In the genomic region with DNA sequence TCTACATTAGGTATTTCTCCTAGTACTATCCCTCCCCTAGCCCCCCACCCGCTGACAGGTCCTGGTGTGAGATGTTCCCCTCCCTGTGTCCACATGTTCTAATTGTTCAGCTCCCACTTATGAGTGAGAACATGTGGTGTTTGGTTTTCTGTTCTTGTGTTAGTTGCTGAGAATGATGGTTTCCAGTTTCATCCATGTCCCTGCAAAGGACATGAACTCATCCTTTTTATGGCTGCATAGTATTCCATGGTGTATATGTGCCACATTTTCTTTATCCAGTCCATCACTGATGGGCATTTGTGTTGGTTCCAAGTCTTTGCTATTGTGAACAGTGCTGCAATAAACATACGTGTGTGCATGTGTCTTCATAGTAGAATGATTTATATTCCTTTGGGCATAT, we compare ENCODE assay signal across 9 cellular contexts. TPM values are rescaled to one million over a fixed set of nuclear protein-coding genes. Genes with fewer than 3 reads are reported as not detected.
DNase-seq lines count a peak whose midpoint lies in the region; ATAC-seq and TF ChIP-seq lines count a peak whose summit lies in the region.
"Not testable (repeated sequence)": the region's sequence is repeated elsewhere in the genome, so short reads cannot be mapped to it uniquely, and the experiment has no call there.
"Had no signal": no experiment of that assay in that cellular context is flagged by ENCODE, and none has a peak within 500 bp of the region (broad histone marks: within the 10 kb centered on the region; RNA-seq: fewer than 3 reads in every experiment).

No MANE protein-coding gene starts in this region.

- CTCF ChIA-PET in HEK293 (lab: Yijun Ruan, JAX); naive thymus-derived CD4-positive, alpha-beta T cell (lab: Charles Lee): not testable (repeated sequence)

- H3K27me3 ChIP-seq in naive thymus-derived CD4-positive, alpha-beta T cell (ENCODE audit: control insufficient read depth in 2 of 2, insufficient read depth in 2 of 2, low read length in 2 of 2) = not testable (repeated sequence)

- H3K27ac ChIP-seq in HEK293 (ENCODE audit: extremely low read depth, low read depth, low read length); naive thymus-derived CD4-positive, alpha-beta T cell (ENCODE audit: low read depth, low read length): not testable (repeated sequence)

- not testable (repeated sequence) for ATAC-seq in naive thymus-derived CD4-positive, alpha-beta T cell

- not testable (repeated sequence) for H3K9me3 ChIP-seq in HEK293 (ENCODE audit: control insufficient read depth, insufficient read depth, low read depth, low read length); naive thymus-derived CD4-positive, alpha-beta T cell (ENCODE audit: control insufficient read depth in 2 of 3, low read length in 3 of 3)

- H3K4me1 Mint-ChIP-seq in activated CD4-positive, alpha-beta T cell treated with anti-CD3 and anti-CD28 coated beads, Interleukin-2, amount 10 ng/mL, durations not matched to agents 24 days and 14 days = peaks cover 33% of the 10 kb centered on the region
- H3K4me1 Mint-ChIP-seq in activated naive CD4-positive, alpha-beta T cell treated with anti-CD3 and anti-CD28 coated beads, Interleukin-2, amount 50 U/mL, for 24 hours = peaks cover 75% of the 10 kb centered on the region
- peaks cover 40 to 86% (median 83%) of the 10 kb centered on the region in 7 donors for H3K4me1 Mint-ChIP-seq in naive thymus-derived CD4-positive, alpha-beta T cell

- not testable (repeated sequence) for H3K4me1 ChIP-seq in HEK293 (ENCODE audit: control insufficient read depth, insufficient read depth, low read length)
- H3K4me1 ChIP-seq in naive thymus-derived CD4-positive, alpha-beta T cell (ENCODE audit: control insufficient read depth in 2 of 2, insufficient read depth in 2 of 2, low read length in 2 of 2) = peaks cover 10 to 56% of the 10 kb centered on the region in 2 donors

- H3K4me3 Mint-ChIP-seq in activated CD4-positive, alpha-beta T cell treated with anti-CD3 and anti-CD28 coated beads, Interleukin-2, amount 10 ng/mL, durations not matched to agents 24 days and 14 days; activated naive CD4-positive, alpha-beta T cell treated with anti-CD3 and anti-CD28 coated beads, Interleukin-2, amount 50 U/mL, for 24 hours: not testable (repeated sequence)
- H3K4me3 Mint-ChIP-seq in naive thymus-derived CD4-positive, alpha-beta T cell = peak overlapping the region in 1 of 10 donors; percentile 22

- intact Hi-C loops in activated CD4-positive, alpha-beta T cell treated with anti-CD3 and anti-CD28 coated beads, Interleukin-2, amount 10 ng/mL, durations not matched to agents 24 days and 14 days (cut with micrococcal nuclease); naive thymus-derived CD4-positive, alpha-beta T cell (cut with micrococcal nuclease): not testable (repeated sequence)

- DNase-seq in activated CD4-positive, alpha-beta T cell treated with anti-CD3 and anti-CD28 coated beads, Interleukin-2, amount 10 ng/mL, durations not matched to agents 24 days and 14 days = peak; percentile 34
- DNase-seq in naive thymus-derived CD4-positive, alpha-beta T cell = not testable (repeated sequence)

- not testable (repeated sequence) for H3K36me3 Mint-ChIP-seq in activated CD4-positive, alpha-beta T cell treated with anti-CD3 and anti-CD28 coated beads, Interleukin-2, amount 10 ng/mL, durations not matched to agents 24 days and 14 days (ENCODE audit: low read depth); activated naive CD4-positive, alpha-beta T cell treated with anti-CD3 and anti-CD28 coated beads, Interleukin-2, amount 50 U/mL, for 24 hours
- H3K36me3 Mint-ChIP-seq in naive thymus-derived CD4-positive, alpha-beta T cell = peaks cover 0 to 12% (median 0%) of the 10 kb centered on the region in 5 donors

- not testable (repeated sequence) for H3K27ac Mint-ChIP-seq in activated CD4-positive, alpha-beta T cell treated with anti-CD3 and anti-CD28 coated beads, Interleukin-2, amount 10 ng/mL, durations not matched to agents 24 days and 14 days
- peak overlapping the region; percentile 60 for H3K27ac Mint-ChIP-seq in activated naive CD4-positive, alpha-beta T cell treated with anti-CD3 and anti-CD28 coated beads, Interleukin-2, amount 50 U/mL, for 24 hours
- peak overlapping the region in 6 of 9 donors; percentile 16 to 87 (median 31) for H3K27ac Mint-ChIP-seq in naive thymus-derived CD4-positive, alpha-beta T cell

- TF ChIP-seq CTCF in HEK293 (tag by site-specific recombination; IDR thresholded peaks at IDR 0.05) = not testable (repeated sequence)

- peaks cover 12% of the 10 kb centered on the region for H3K27me3 Mint-ChIP-seq in activated CD4-positive, alpha-beta T cell treated with anti-CD3 and anti-CD28 coated beads, Interleukin-2, amount 10 ng/mL, durations not matched to agents 24 days and 14 days
- H3K27me3 Mint-ChIP-seq in activated naive CD4-positive, alpha-beta T cell treated with anti-CD3 and anti-CD28 coated beads, Interleukin-2, amount 50 U/mL, for 24 hours; naive thymus-derived CD4-positive, alpha-beta T cell: not testable (repeated sequence)

- not testable (repeated sequence) for H3K9me3 Mint-ChIP-seq in activated CD4-positive, alpha-beta T cell treated with anti-CD3 and anti-CD28 coated beads, Interleukin-2, amount 10 ng/mL, durations not matched to agents 24 days and 14 days; activated naive CD4-positive, alpha-beta T cell treated with anti-CD3 and anti-CD28 coated beads, Interleukin-2, amount 50 U/mL, for 24 hours
- peaks cover 0 to 15% (median 6%) of the 10 kb centered on the region in 11 donors for H3K9me3 Mint-ChIP-seq in naive thymus-derived CD4-positive, alpha-beta T cell

- POLR2A ChIA-PET in HEK293 (lab: Yijun Ruan, JAX) = not testable (repeated sequence)
- POLR2A ChIA-PET in naive thymus-derived CD4-positive, alpha-beta T cell (lab: Charles Lee) = interaction anchor here (1.0 to 9.3 kb wide), 3 partner anchors 25 to 81 kb away, joined by 4 to 226 read pairs (median 219); no protein-coding TSS in a partner anchor

- not testable (repeated sequence) for H3K36me3 ChIP-seq in HEK293 (ENCODE audit: control insufficient read depth in 2 of 2, insufficient read depth in 1 of 2, low read length in 2 of 2); naive thymus-derived CD4-positive, alpha-beta T cell (ENCODE audit: control insufficient read depth in 2 of 3, insufficient read depth in 3 of 3, low read length in 3 of 3)

- not testable (repeated sequence) for H3K4me3 ChIP-seq in HEK293 (ENCODE audit: low read depth, low read length); naive thymus-derived CD4-positive, alpha-beta T cell (ENCODE audit: low read length)

TF ChIP-seq in HEK293, 187 proteins besides CTCF, POLR2A, EP300 and RAD21:
- peak; percentile 69; the same call in 1 of the 2 replicates for TF ChIP-seq ZNF280D (tag by site-specific recombination; IDR thresholded peaks at IDR 0.05)
- peak; percentile 100 for TF ChIP-seq ZNF146 (tag by site-specific recombination; IDR thresholded peaks at IDR 0.05)

RNA-seq across cellular contexts. Expression of gene PRMT2, which starts 4.6 kb away (rescaled TPM):
- total RNA-seq in activated CD4-positive, alpha-beta T cell treated with anti-CD3 and anti-CD28 coated beads, Interleukin-2, amount 10 ng/mL, durations not matched to agents 24 days and 14 days = 56.7 and 59.4 TPM in 2 replicates
- 100 to 1,000 TPM; 125 to 268 (median 177) TPM for total RNA-seq in naive thymus-derived CD4-positive, alpha-beta T cell
- 100 to 1,000 TPM; 326 to 377 TPM for polyA plus RNA-seq in naive thymus-derived CD4-positive, alpha-beta T cell

RNA-seq across cellular contexts. Expression of gene S100B, which starts 26.0 kb away (rescaled TPM):
- not detected in 2 replicates for total RNA-seq in activated CD4-positive, alpha-beta T cell treated with anti-CD3 and anti-CD28 coated beads, Interleukin-2, amount 10 ng/mL, durations not matched to agents 24 days and 14 days
- total RNA-seq in naive thymus-derived CD4-positive, alpha-beta T cell = 1 to 10 TPM in 1 of 5 experiments, under 1 TPM in 4; 0.27 to 2.3 (median 0.95) TPM
- 1 to 10 TPM; 1.1 to 7.0 TPM for polyA plus RNA-seq in naive thymus-derived CD4-positive, alpha-beta T cell
- total RNA-seq: A673; Caco-2; Calu3; CD4-positive, CD25-positive, alpha-beta regulatory T cell had no signal
- polyA plus RNA-seq: AG04450 had no signal
